Comparison of ENCODE assay signal across 8 cellular contexts in genomic region chr15:89243691-89244511, GRCh38. TPM values are rescaled to one million over a fixed set of nuclear protein-coding genes. Genes with fewer than 3 reads are reported as not detected.
DNase-seq lines count a peak whose midpoint lies in the region; ATAC-seq and TF ChIP-seq lines count a peak whose summit lies in the region.

TSS of gene FANCI (plus strand) at chr15:89243979. CDS start at chr15:89247648, 3,669 bp downstream.

- DNase-seq in D341Med (ENCODE audit: low spot score) = peak; percentile 98
- DNase-seq in NT2/D1 (ENCODE audit: low read depth, low spot score) = peak; percentile 97
- DNase-seq in activated CD8-positive, alpha-beta memory T cell treated with anti-CD3 and anti-CD28 coated beads, Interleukin-2, amount 50 U/mL, for 1 hour (ENCODE audit: extremely low read depth) = peak; percentile 76
- DNase-seq in mesothelial cell of epicardium (ENCODE audit: low spot score in 2 of 2, unreplicated experiment in 2 of 2) = peak; percentile 83 to 94
- DNase-seq in stimulated activated CD8-positive, alpha-beta memory T cell treated with anti-CD3 and anti-CD28 coated beads, Interleukin-15, amount 100 ng/mL, for 48 hours (ENCODE audit: low read depth in 2 of 2) = peak; percentile 94

- TF ChIP-seq CTCF in mesothelial cell of epicardium (IDR thresholded peaks at IDR 0.05; ENCODE audit: unreplicated experiment) = no peak

- peaks cover 6% of the 10 kb centered on the region for H3K9me3 Mint-ChIP-seq in mesothelial cell of epicardium

- H3K27me3 ChIP-seq in HUES48 (ENCODE audit: control insufficient read depth, insufficient read depth, low read length) (no peaks in the 10 kb centered on the region), NT2/D1 (ENCODE audit: insufficient read depth, insufficient read length) (peaks cover 3% of the 10 kb centered on the region)

- peaks cover 3% of the 10 kb centered on the region for H3K36me3 Mint-ChIP-seq in mesothelial cell of epicardium

- H3K9me3 ChIP-seq in HUES48 (ENCODE audit: control insufficient read depth, insufficient read depth, low read length) (0 out of 2 replicates have a peak, but pooled peaks cover 1% of the 10 kb centered on the region), NT2/D1 (ENCODE audit: insufficient read depth, low read length) (peaks cover 8% of the 10 kb centered on the region; the same call in 1 of the 2 replicates)

- in situ Hi-C loops in endometrial microvascular endothelial cells (cut with HindIII; ENCODE audit: inconsistent ontology term, low pct_unique_long_range_greater_than_20kb, low sequenced_read_pairs) = no loop called here

- H3K9ac ChIP-seq in HUES48 (ENCODE audit: low read depth, low read length) (peak within 1 kb of the TSS; percentile 76), NT2/D1 (ENCODE audit: insufficient read length, low read depth) (peak within 1 kb of the TSS; percentile 96)

- peak within 1 kb of the TSS; percentile 98 for H3K4me3 Mint-ChIP-seq in mesothelial cell of epicardium

- H3K4me3 ChIP-seq in HUES48 (ENCODE audit: low read depth, low read length) (peak within 1 kb of the TSS; percentile 91), NT2/D1 (ENCODE audit: insufficient read length, low read depth) (peak within 1 kb of the TSS; percentile 92)

- H3K4me1 ChIP-seq in HUES48 (ENCODE audit: control insufficient read depth, insufficient read depth, low read length) (peaks cover 9% of the 10 kb centered on the region; the same call in 1 of the 2 replicates), NT2/D1 (ENCODE audit: insufficient read depth, insufficient read length) (peaks cover 3% of the 10 kb centered on the region)

- H3K4me1 Mint-ChIP-seq in mesothelial cell of epicardium = peaks cover 19% of the 10 kb centered on the region

- peaks cover 28% of the 10 kb centered on the region for H3K36me3 ChIP-seq in HUES48 (ENCODE audit: control insufficient read depth, insufficient read depth, low read length)
- H3K36me3 ChIP-seq in NT2/D1 (ENCODE audit: insufficient read depth, insufficient read length, low read length) = peaks cover 26% of the 10 kb centered on the region

- peak within 1 kb of the TSS; percentile 84 for H3K27ac Mint-ChIP-seq in mesothelial cell of epicardium

- ATAC-seq in GM21390 (IDR thresholded peaks at IDR 0.05; ENCODE audit: unreplicated experiment) = peak; percentile 92

- peak within 1 kb of the TSS; percentile 70 for H3K27ac ChIP-seq in HUES48 (ENCODE audit: low read depth, low read length)

- peaks cover 4% of the 10 kb centered on the region for H3K27me3 Mint-ChIP-seq in mesothelial cell of epicardium (ENCODE audit: low read depth)

RNA-seq across cellular contexts. Expression of gene FANCI, which starts in this region (rescaled TPM):
- total RNA-seq in endometrial microvascular endothelial cells (ENCODE audit: inconsistent ontology term) (44.6 TPM), mesothelial cell of epicardium (36.3 to 41.9 TPM (median 37.2 TPM) in 3 replicates)

Comparison
In these comparisons a context has a peak if more than half of its experiments do, and no peak if none do; other contexts are left out.
1. Peak in every context shown above with its lines: DNase-seq, ATAC-seq, H3K4me3 ChIP-seq and H3K27ac ChIP-seq.